5 cellular contexts compared by ENCODE assay signal in genomic region chr5:10023494-10023893, GRCh38.
"Had no signal": no experiment of that assay in that cellular context is flagged by ENCODE, and none has a peak within 500 bp of the region (broad histone marks: within the 10 kb centered on the region; RNA-seq: fewer than 3 reads in every experiment).

No MANE protein-coding gene starts in this region.

- H3K4me3 ChIP-seq: GM23338 had no signal

- H3K4me1 Mint-ChIP-seq: GM23338, H9, IgD-negative memory B cell had no signal

- H2AFZ ChIP-seq: GM23338 had no signal

- H3K27ac Mint-ChIP-seq: GM23338, H9, IgD-negative memory B cell had no signal

- H3K4me3 Mint-ChIP-seq: GM23338, H9, IgD-negative memory B cell had no signal

- DNase-seq: H9, HCEC 1CT had no signal

- ATAC-seq: GM23338, HepG2 had no signal

- H3K27me3 Mint-ChIP-seq: IgD-negative memory B cell had no signal

- H3K4me2 ChIP-seq: GM23338 had no signal
